Comparison of ENCODE assay signal across 12 cellular contexts in the genomic region with DNA sequence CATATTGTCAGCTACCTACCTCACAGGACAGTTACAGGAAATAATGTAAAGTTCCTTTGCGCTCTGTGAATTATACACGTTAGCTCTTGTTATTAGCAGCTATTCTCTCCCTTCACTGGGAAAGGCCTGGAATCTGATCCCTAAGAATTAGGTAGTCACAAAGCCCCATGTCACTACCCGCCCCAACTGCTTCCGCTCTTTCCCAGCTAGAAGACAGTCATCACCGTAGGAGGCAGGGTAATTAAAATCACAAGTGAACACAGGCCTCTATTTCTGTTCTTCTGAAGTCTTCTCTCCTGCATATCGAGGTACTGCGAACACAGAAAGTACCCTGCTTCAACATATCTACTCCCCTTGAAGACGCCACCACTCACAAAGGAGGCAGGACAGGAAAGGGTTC. TPM values are rescaled to one million over a fixed set of nuclear protein-coding genes. Genes with fewer than 3 reads are reported as not detected.
A peak's percentile ranks its signal among the peaks of the same experiment; 100 is the strongest.
DNase-seq lines count a peak whose midpoint lies in the region; ATAC-seq, FAIRE-seq and TF ChIP-seq lines count a peak whose summit lies in the region.
"Had no signal": no experiment of that assay in that cellular context is flagged by ENCODE, and none has a peak within 500 bp of the region (broad histone marks: within the 10 kb centered on the region; RNA-seq: fewer than 3 reads in every experiment).

No MANE protein-coding gene starts in this region.

- no peak for FAIRE-seq in astrocyte (lab: Jason Lieb, UNC)

- H3K27ac Mint-ChIP-seq in astrocyte (ENCODE audit: unreplicated experiment) = peak overlapping the region; percentile 77
- peak overlapping the region; percentile 64 to 81 (median 75) for H3K27ac Mint-ChIP-seq in nephron

- TF ChIP-seq CTCF in astrocyte (IDR thresholded peaks at IDR 0.05; ENCODE audit: insufficient read depth, low read depth, low read length) (no peak), nephron (IDR thresholded peaks at IDR 0.05; ENCODE audit: unreplicated experiment in 3 of 3) (no peak)

- no peak overlapping the region for H3K4me2 ChIP-seq in astrocyte (ENCODE audit: low read length)

- H2AFZ ChIP-seq in astrocyte (ENCODE audit: low read depth, low read length) = no peak overlapping the region

- H3K27me3 ChIP-seq in right cardiac atrium (ENCODE audit: control insufficient read depth, insufficient read depth) (no peaks in the 10 kb centered on the region), astrocyte (ENCODE audit: insufficient read depth, low read length) (no peaks in the 10 kb centered on the region), SJCRH30 (no peaks in the 10 kb centered on the region)
- H3K27me3 ChIP-seq: right lobe of liver had no signal

- WGBS in right cardiac atrium = 83% methylated on average over 8 of the region's 8 CpGs

- H3K27ac ChIP-seq in right cardiac atrium (ENCODE audit: low read length) (peak overlapping the region; percentile 25), astrocyte (ENCODE audit: low read depth, low read length) (no peak overlapping the region), SJCRH30 (no peak overlapping the region)
- H3K27ac ChIP-seq: C4-2B, right lobe of liver, WERI-Rb-1 had no signal

- DNase-seq in right cardiac atrium = no peak
- no peak for DNase-seq in Right ventricle myocardium superior
- DNase-seq in astrocyte (ENCODE audit: low read depth) = no peak
- no peak for DNase-seq in NCI-H1930 (lab: John Stamatoyannopoulos, UW)
- no peak for DNase-seq in DMS79 treated with DMSO at 0.1 percent for 48 hours (lab: John Stamatoyannopoulos, UW)
- DNase-seq in SJCRH30 = no peak
- DNase-seq: amniotic stem cell, WERI-Rb-1 had no signal

- H3K27me3 Mint-ChIP-seq in astrocyte (ENCODE audit: low read depth, unreplicated experiment) (no peaks in the 10 kb centered on the region), nephron (ENCODE audit: low read depth) (no peaks in the 10 kb centered on the region)

- H3K36me3 Mint-ChIP-seq in astrocyte (ENCODE audit: low read depth, unreplicated experiment) = peaks cover 28% of the 10 kb centered on the region
- H3K36me3 Mint-ChIP-seq in nephron (ENCODE audit: low read depth) = peaks cover 49% of the 10 kb centered on the region

- peaks cover 34% of the 10 kb centered on the region for H3K79me2 ChIP-seq in astrocyte (ENCODE audit: insufficient read depth, low read length)

- H3K4me1 ChIP-seq in right cardiac atrium (ENCODE audit: control insufficient read depth, insufficient read depth, low read length) = peaks cover 29% of the 10 kb centered on the region
- H3K4me1 ChIP-seq in astrocyte (ENCODE audit: insufficient read depth, low read length) = peaks cover 61% of the 10 kb centered on the region
- H3K4me1 ChIP-seq in SJCRH30 = peaks cover 50% of the 10 kb centered on the region

- H3K4me3 Mint-ChIP-seq in astrocyte (ENCODE audit: unreplicated experiment) (peak overlapping the region; percentile 45), nephron (no peak overlapping the region)

- no peak for ATAC-seq in right cardiac atrium
- no peak for ATAC-seq in Right ventricle myocardium superior (ENCODE audit: poor library complexity)
- ATAC-seq in HG03159 (IDR thresholded peaks at IDR 0.05; ENCODE audit: unreplicated experiment) = no peak
- ATAC-seq: right lobe of liver had no signal

- intact Hi-C loops in right cardiac atrium (cut with DNase I) = loop anchor here in 1 of 4 donors (10.0 kb wide), 1 partner anchor 134 kb away; no protein-coding TSS in a partner anchor
- intact Hi-C loops in Right ventricle myocardium superior (cut with DNase I) = loop anchor here (5.0 kb wide), 1 partner anchor 137 kb away; no protein-coding TSS in a partner anchor

- peaks cover 66% of the 10 kb centered on the region for H4K20me1 ChIP-seq in astrocyte (ENCODE audit: insufficient read depth, low read length)

- no peak overlapping the region for H3K4me3 ChIP-seq in right cardiac atrium (ENCODE audit: low read length)
- no peak overlapping the region for H3K4me3 ChIP-seq in astrocyte (ENCODE audit: insufficient read depth, low read depth, low read length)
- no peak overlapping the region for H3K4me3 ChIP-seq in SJCRH30
- H3K4me3 ChIP-seq: right lobe of liver had no signal

- H3K9me3 Mint-ChIP-seq in astrocyte (ENCODE audit: unreplicated experiment) (no peaks in the 10 kb centered on the region), nephron (no peaks in the 10 kb centered on the region)

- H3K9me3 ChIP-seq in right cardiac atrium (ENCODE audit: control insufficient read depth, low read length) (no peaks in the 10 kb centered on the region), astrocyte (ENCODE audit: insufficient read depth, low read depth, low read length) (no peaks in the 10 kb centered on the region), SJCRH30 (replicated peaks) (no peaks in the 10 kb centered on the region)
- H3K9me3 ChIP-seq: right lobe of liver had no signal

- H3K9ac ChIP-seq in astrocyte (ENCODE audit: low read length) = peak overlapping the region; percentile 52

- H3K36me3 ChIP-seq in astrocyte (ENCODE audit: insufficient read depth, low read length) (peaks cover 35% of the 10 kb centered on the region), SJCRH30 (peaks cover 59% of the 10 kb centered on the region)

- peaks cover 63% of the 10 kb centered on the region for H3K4me1 Mint-ChIP-seq in astrocyte (ENCODE audit: low read depth, unreplicated experiment)
- peaks cover 62% of the 10 kb centered on the region for H3K4me1 Mint-ChIP-seq in nephron

RNA-seq across cellular contexts. Expression of a gene that starts 12.6 kb away (rescaled TPM):
- 100 to 1,000 TPM; 289 to 371 (median 320) TPM for total RNA-seq in right cardiac atrium
- 78.1 TPM for polyA plus RNA-seq in right cardiac atrium
- 318 TPM for total RNA-seq in Right ventricle myocardium superior
- 305 and 378 TPM in 2 replicates for total RNA-seq in astrocyte
- 10.3 and 10.9 TPM in 2 replicates for total RNA-seq in SJCRH30 (2014; rRNA removed; shearing (Covaris generic))

RNA-seq across cellular contexts. Expression of a gene that starts 14.5 kb away (rescaled TPM):
- 1,000 to 10,000 TPM in 1 of 4 donors, 100 to 1,000 TPM in 3; 807 to 1,060 (median 897) TPM for total RNA-seq in right cardiac atrium
- 770 TPM for polyA plus RNA-seq in right cardiac atrium
- total RNA-seq in Right ventricle myocardium superior = 794 TPM
- 1,185 and 1,298 TPM in 2 replicates for total RNA-seq in astrocyte
- total RNA-seq in SJCRH30 (2014; rRNA removed; shearing (Covaris generic)) = 2,270 and 2,323 TPM in 2 replicates

RNA-seq across cellular contexts. Expression of a gene that starts 32.1 kb away (rescaled TPM):
- total RNA-seq in right cardiac atrium = 10 to 100 TPM in 3 of 4 donors, 1 to 10 TPM in 1; 8.0 to 15.3 (median 11.5) TPM
- 10.7 TPM for polyA plus RNA-seq in right cardiac atrium
- 14.7 TPM for total RNA-seq in Right ventricle myocardium superior
- 16.8 and 18.3 TPM in 2 replicates for total RNA-seq in astrocyte
- 8.8 and 9.1 TPM in 2 replicates for total RNA-seq in SJCRH30 (2014; rRNA removed; shearing (Covaris generic))

RNA-seq across cellular contexts. Expression of a gene that starts 42.5 kb away (rescaled TPM):
- total RNA-seq in right cardiac atrium = 10 to 100 TPM; 34.8 to 47.6 (median 38.3) TPM
- polyA plus RNA-seq in right cardiac atrium = 24.1 TPM
- 28.2 TPM for total RNA-seq in Right ventricle myocardium superior
- total RNA-seq in astrocyte = 123 and 136 TPM in 2 replicates
- total RNA-seq in SJCRH30 (2014; rRNA removed; shearing (Covaris generic)) = 106 and 107 TPM in 2 replicates

RNA-seq across cellular contexts. Expression of a gene that starts 53.4 kb away (rescaled TPM):
- total RNA-seq in right cardiac atrium (10 to 100 TPM; 23.5 to 33.3 (median 26.7) TPM), Right ventricle myocardium superior (13.1 TPM), astrocyte (25.5 and 29.8 TPM in 2 replicates)
- 23.9 TPM for polyA plus RNA-seq in right cardiac atrium
- total RNA-seq in SJCRH30 (2014; rRNA removed; shearing (Covaris generic)) = 5.8 and 8.9 TPM in 2 replicates

Comparison
In these comparisons a context has a peak if more than half of its experiments do, and no peak if none do; other contexts are left out.
1. RNA of a gene that starts 12.6 kb away (total RNA-seq): 305 to 378 TPM in astrocyte, 289 to 371 TPM in right cardiac atrium and 318 TPM in Right ventricle myocardium superior (single experiment); 10.3 to 10.9 TPM in SJCRH30; every median in the first group is over 10 times any median in the second.